Comparison of ENCODE assay signal across 13 cellular contexts in the genomic region with DNA sequence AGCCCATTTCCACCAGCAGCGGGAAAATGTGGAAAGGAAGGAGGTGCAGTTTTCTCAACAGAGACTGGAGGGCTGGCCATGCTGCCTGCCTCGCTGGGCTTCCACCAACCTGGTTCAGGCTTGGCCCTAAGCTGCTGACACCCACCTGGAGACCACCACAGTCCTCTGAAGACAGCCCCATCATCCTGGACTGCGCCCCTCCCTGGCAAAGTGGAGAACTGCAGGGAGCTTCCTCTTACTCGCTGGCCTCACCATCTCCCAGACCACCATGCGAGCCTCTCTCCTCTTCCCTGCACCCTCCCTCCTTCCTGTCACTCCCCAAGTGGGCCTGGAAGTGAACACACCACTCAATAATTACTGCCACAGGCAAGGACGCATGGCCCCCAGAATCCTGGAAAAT.
DNase-seq lines count a peak whose midpoint lies in the region; ATAC-seq and TF ChIP-seq lines count a peak whose summit lies in the region.
"Had no signal": no experiment of that assay in that cellular context is flagged by ENCODE, and none has a peak within 500 bp of the region (broad histone marks: within the 10 kb centered on the region; RNA-seq: fewer than 3 reads in every experiment).

No MANE protein-coding gene starts in this region.

- in situ Hi-C loops in mammary epithelial cell (cut with MboI; ENCODE audit: low sequenced_read_pairs in 2 of 2) (no loop called here), ACHN (cut with HindIII; ENCODE audit: low pct_ligation_motif_present, low pct_unique_long_range_greater_than_20kb, low sequenced_read_pairs) (no loop called here)

- intact Hi-C loops in mammary epithelial cell (cut with micrococcal nuclease) = no loop called here
- intact Hi-C loops in natural killer cell (cut with micrococcal nuclease) = no loop called here

- H3K9ac ChIP-seq in mammary epithelial cell (ENCODE audit: insufficient read depth, low read length) = no peak overlapping the region

- TF ChIP-seq CTCF in BE2C (IDR thresholded peaks at IDR 0.05; ENCODE audit: low read depth, low read length) (0 out of 2 replicates have a peak, but pooled peaks have one; percentile 12), mammary epithelial cell (conservative IDR thresholded peaks at IDR 0.05 in 1 of 2, IDR thresholded peaks at IDR 0.05 in 1 of 2; ENCODE audit: extremely low read depth in 1 of 2, insufficient read depth in 1 of 2, low read depth in 1 of 2, low read length in 2 of 2) (peak in 1 of 2 donors; percentile 23), osteoblast (IDR thresholded peaks at IDR 0.05; ENCODE audit: extremely low read depth, low read depth, low read length) (peak; percentile 21), natural killer cell (IDR thresholded peaks at IDR 0.05) (no peak)

- H4K20me1 ChIP-seq in mammary epithelial cell (ENCODE audit: insufficient read depth, low read length) (no peaks in the 10 kb centered on the region), osteoblast (ENCODE audit: insufficient read depth, low read length) (no peaks in the 10 kb centered on the region)

- H3K79me2 ChIP-seq in mammary epithelial cell (ENCODE audit: insufficient read depth, low read length) (peaks cover 22% of the 10 kb centered on the region), osteoblast (ENCODE audit: insufficient read depth, low read length) (peaks cover 5% of the 10 kb centered on the region)

- no peak overlapping the region for H3K4me3 ChIP-seq in BE2C (ENCODE audit: low read depth, low read length)
- H3K4me3 ChIP-seq in mammary epithelial cell (replicated peaks in 1 of 3; ENCODE audit: insufficient read depth in 1 of 3, low read depth in 2 of 3, low read length in 3 of 3) = no peak overlapping the region
- no peak overlapping the region for H3K4me3 ChIP-seq in osteoblast (ENCODE audit: insufficient read depth, low read length)

- H3K36me3 ChIP-seq in BE2C = no peaks in the 10 kb centered on the region
- H3K36me3 ChIP-seq in mammary epithelial cell (ENCODE audit: insufficient read depth, low read length) = no peaks in the 10 kb centered on the region
- H3K36me3 ChIP-seq in osteoblast (ENCODE audit: insufficient read depth, low read length) = no peaks in the 10 kb centered on the region

- H3K27ac ChIP-seq in mammary epithelial cell (ENCODE audit: insufficient read depth, low read depth, low read length) (no peak overlapping the region), osteoblast (ENCODE audit: low read depth, low read length) (no peak overlapping the region)

- dilution Hi-C loops in mammary epithelial cell (cut with HindIII; ENCODE audit: low sequenced_read_pairs) = no loop called here

- DNase-seq in BE2C (no peak), HEK293T (ENCODE audit: extremely low spot score) (peak; percentile 20), mammary epithelial cell (no peak), osteoblast (ENCODE audit: insufficient read length, low spot score, missing footprints) (no peak), SKM-1 treated with dmso at 0.1 percent for 144 hours (lab: John Stamatoyannopoulos, UW; ENCODE audit: unreplicated experiment) (no peak), ACHN (no peak), natural killer cell (no peak)
- no peak for DNase-seq in activated effector memory CD4-positive, alpha-beta T cell treated with Interleukin-2 at 50 U/mL for 16 hours
- DNase-seq: activated CD4-positive, alpha-beta T cell treated with anti-CD3 and anti-CD28 coated beads, Interleukin-2, amount 50 U/mL, for 48 hours; COR-L47; MM.1S; NCI-H2171; NK-92 treated with Interleukin-12 subunit alpha and Interleukin-12 subunit beta, amount 100 ng/mL, for 24 hours had no signal

- no peaks in the 10 kb centered on the region for H3K9me3 Mint-ChIP-seq in natural killer cell

- POLR2A ChIA-PET in HEK293T (lab: Yijun Ruan, JAX) = no interaction called here

- no peaks in the 10 kb centered on the region for H3K9me3 ChIP-seq in BE2C
- no peaks in the 10 kb centered on the region for H3K9me3 ChIP-seq in mammary epithelial cell (replicated peaks; ENCODE audit: insufficient read depth, low read length)
- H3K9me3 ChIP-seq in osteoblast (ENCODE audit: low read depth, low read length) = no peaks in the 10 kb centered on the region

- no peaks in the 10 kb centered on the region for H3K36me3 Mint-ChIP-seq in natural killer cell

- no peaks in the 10 kb centered on the region for H3K4me1 ChIP-seq in BE2C
- H3K4me1 ChIP-seq in mammary epithelial cell (ENCODE audit: insufficient read depth, low read length) = peaks cover 15% of the 10 kb centered on the region
- peaks cover 16% of the 10 kb centered on the region for H3K4me1 ChIP-seq in osteoblast (ENCODE audit: insufficient read depth, low read length)

- no peak overlapping the region for H3K4me3 Mint-ChIP-seq in natural killer cell

- WGBS in mammary epithelial cell (ENCODE audit: low coverage, missing lambda C conversion rate) = 93% methylated on average over 4 of the region's 6 CpGs

- peaks cover 19 to 21% of the 10 kb centered on the region in 2 donors for H3K4me1 Mint-ChIP-seq in natural killer cell

- peak overlapping the region; percentile 89 for H2AFZ ChIP-seq in mammary epithelial cell (ENCODE audit: low read depth, low read length)
- H2AFZ ChIP-seq in osteoblast (ENCODE audit: low read length) = no peak overlapping the region

- CTCF ChIA-PET in HEK293T (lab: Yijun Ruan, JAX) (interaction anchor here (0.5 to 1.8 kb wide), 4 partner anchors 10 to 229 kb away, joined by 4 to 9 read pairs (median 6); no protein-coding TSS in a partner anchor), mammary epithelial cell (lab: Charles Lee; ENCODE audit: low non-redundant PET) (no interaction called here)

- H3K27ac Mint-ChIP-seq in natural killer cell = no peak overlapping the region

- H3K27me3 Mint-ChIP-seq in natural killer cell (ENCODE audit: low read depth in 2 of 2) = peaks cover 15 to 19% of the 10 kb centered on the region in 2 donors

- no TSS peak for BruUV-seq in mammary epithelial cell (replicated peaks; lab: Mats Ljungman, UMichigan)

- H3K27me3 ChIP-seq in BE2C (0 out of 2 replicates have a peak, but pooled peaks cover 2% of the 10 kb centered on the region), mammary epithelial cell (ENCODE audit: insufficient read depth, low read length) (no peaks in the 10 kb centered on the region), osteoblast (ENCODE audit: insufficient read depth, low read length) (no peaks in the 10 kb centered on the region)

- ATAC-seq in natural killer cell = no peak

- H3K4me2 ChIP-seq in mammary epithelial cell (ENCODE audit: insufficient read depth, low read depth, low read length) (peak overlapping the region; percentile 71), osteoblast (ENCODE audit: insufficient read depth, low read length) (no peak overlapping the region)

TF ChIP-seq in HEK293T, 16 proteins besides CTCF, POLR2A, EP300 and RAD21:
- TF ChIP-seq ZNF384 (IDR thresholded peaks at IDR 0.05) (no peak), ARNT (IDR thresholded peaks at IDR 0.05) (no peak), LEF1 (IDR thresholded peaks at IDR 0.05; ENCODE audit: borderline replicate concordance) (no peak), TARDBP (IDR thresholded peaks at IDR 0.05) (no peak), L3MBTL2 (conservative IDR thresholded peaks at IDR 0.05) (no peak), FOXA1 (IDR thresholded peaks at IDR 0.05) (no peak), CTBP1 (IDR thresholded peaks at IDR 0.05; ENCODE audit: borderline replicate concordance) (no peak), HDGF (IDR thresholded peaks at IDR 0.05; ENCODE audit: borderline replicate concordance) (no peak), FOXM1 (IDR thresholded peaks at IDR 0.05; ENCODE audit: borderline replicate concordance) (no peak), SP1 (IDR thresholded peaks at IDR 0.05) (no peak), SUZ12 (IDR thresholded peaks at IDR 0.05) (no peak), BHLHE40 (IDR thresholded peaks at IDR 0.05; ENCODE audit: borderline replicate concordance) (no peak)
